ENCODE assay signal across 10 cellular contexts in the genomic region with DNA sequence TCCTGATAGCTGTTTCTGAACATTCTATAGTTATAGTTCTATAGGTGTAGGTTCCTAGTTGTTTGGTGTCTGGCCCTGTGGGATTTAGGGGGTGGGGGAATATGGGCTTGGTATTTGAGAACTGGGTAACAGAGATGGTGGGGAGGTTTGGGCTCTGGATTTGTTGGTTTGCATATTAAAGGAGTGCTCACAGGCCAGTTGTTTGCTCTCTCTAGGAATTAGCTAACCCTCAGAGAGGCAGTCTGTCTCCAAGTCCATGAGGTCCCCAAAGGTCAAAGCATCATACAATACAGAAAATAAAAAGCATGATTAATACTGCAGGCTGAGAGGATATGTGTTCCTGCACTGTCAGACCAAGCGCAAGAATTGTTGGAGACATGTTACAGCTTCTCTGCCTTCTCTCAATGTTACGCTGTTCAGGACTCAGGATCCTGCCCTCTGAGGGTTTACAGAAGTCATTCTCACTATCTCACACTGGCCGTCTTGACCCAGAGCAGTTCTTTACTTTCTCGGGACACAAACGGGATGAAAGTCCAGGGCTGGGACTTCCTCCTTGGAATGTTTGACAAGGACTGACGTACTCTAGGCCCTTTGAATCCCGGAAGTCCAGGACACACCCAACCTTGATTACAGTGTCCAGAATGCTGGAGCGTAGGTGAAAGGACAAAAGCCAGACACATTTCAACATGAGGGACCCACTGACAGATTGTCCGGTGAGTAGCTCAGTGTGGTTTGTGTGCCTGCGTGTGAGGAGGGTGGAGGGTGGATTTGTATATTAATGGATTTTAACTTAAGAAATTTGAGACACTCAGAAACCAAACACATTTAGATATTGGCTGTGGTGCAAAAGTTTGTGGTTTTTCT. TPM values are rescaled to one million over a fixed set of nuclear protein-coding genes. Genes with fewer than 3 reads are reported as not detected.
A peak's percentile ranks its signal among the peaks of the same experiment; 100 is the strongest.
DNase-seq lines count a peak whose midpoint lies in the region; ATAC-seq and TF ChIP-seq lines count a peak whose summit lies in the region.
"Had no signal": no experiment of that assay in that cellular context is flagged by ENCODE, and none has a peak within 500 bp of the region (broad histone marks: within the 10 kb centered on the region; RNA-seq: fewer than 3 reads in every experiment).

A gene with protein sequence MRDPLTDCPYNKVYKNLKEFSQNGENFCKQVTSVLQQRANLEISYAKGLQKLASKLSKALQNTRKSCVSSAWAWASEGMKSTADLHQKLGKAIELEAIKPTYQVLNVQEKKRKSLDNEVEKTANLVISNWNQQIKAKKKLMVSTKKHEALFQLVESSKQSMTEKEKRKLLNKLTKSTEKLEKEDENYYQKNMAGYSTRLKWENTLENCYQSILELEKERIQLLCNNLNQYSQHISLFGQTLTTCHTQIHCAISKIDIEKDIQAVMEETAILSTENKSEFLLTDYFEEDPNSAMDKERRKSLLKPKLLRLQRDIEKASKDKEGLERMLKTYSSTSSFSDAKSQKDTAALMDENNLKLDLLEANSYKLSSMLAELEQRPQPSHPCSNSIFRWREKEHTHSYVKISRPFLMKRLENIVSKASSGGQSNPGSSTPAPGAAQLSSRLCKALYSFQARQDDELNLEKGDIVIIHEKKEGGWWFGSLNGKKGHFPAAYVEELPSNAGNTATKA (plus strand): TSS at position 677 of the 864 bp plus-strand sequence. CDS start 10 bp downstream, at position 687.

- peaks cover 0 to 22% (median 10%) of the 10 kb centered on the region in 4 donors for H3K4me1 ChIP-seq in stomach

- peak; percentile 17 for TF ChIP-seq EP300 in stomach (IDR thresholded peaks at IDR 0.05)

- no peak for TF ChIP-seq CTCF in choroid plexus epithelial cell (conservative IDR thresholded peaks at IDR 0.05; ENCODE audit: low read depth, low read length)
- TF ChIP-seq CTCF in stomach (IDR thresholded peaks at IDR 0.05): no peak

- no peak within 1 kb of the TSS for H3K4me3 ChIP-seq in choroid plexus epithelial cell (ENCODE audit: low read depth, low read length)
- H3K4me3 ChIP-seq in stomach: peak within 1 kb of the TSS; percentile 18 to 43 (median 26)

- no peaks in the 10 kb centered on the region for H3K9me3 ChIP-seq in stomach

- H3K36me3 ChIP-seq in stomach: no peaks in the 10 kb centered on the region

- ATAC-seq in left colon: peak; percentile 90
- ATAC-seq in GM21737 (IDR thresholded peaks at IDR 0.05; ENCODE audit: unreplicated experiment): no peak

- DNase-seq in HuH-7 (ENCODE audit: low spot score) (peak; percentile 45), choroid plexus epithelial cell (ENCODE audit: low read depth) (peak; percentile 61), left colon (peak; percentile 70 to 89), stomach (peak; percentile 78), activated gamma-delta T cell (lab: John Stamatoyannopoulos, UW) (no peak), NK-92 (lab: John Stamatoyannopoulos, UW; ENCODE audit: unreplicated experiment) (no peak), caudate nucleus (lab: John Stamatoyannopoulos, UW) (no peak)
- DNase-seq: naive B cell, NCI-H526 treated with DMSO at 0.1 percent for 48 hours had no signal

- TF ChIP-seq POLR2A in stomach (IDR thresholded peaks at IDR 0.05): peak in 2 of 4 donors; percentile 37 to 68

- WGBS in stomach, 5 donors: 16 to 25% (median 22%) methylated on average over 10 of the region's 10 CpGs

- intact Hi-C loops in left colon (cut with DNase I, micrococcal nuclease): no loop called here
- intact Hi-C loops in stomach (cut with DNase I; ENCODE audit: low total_unique reads): no loop called here

- H3K27me3 ChIP-seq in stomach: no peaks in the 10 kb centered on the region

- H3K27ac ChIP-seq in stomach (peak within 1 kb of the TSS; percentile 75 to 91 (median 84)), caudate nucleus (ENCODE audit: low read depth, low read length) (no peak within 1 kb of the TSS)

RNA-seq across cellular contexts. Expression of the gene that starts here (rescaled TPM):
- total RNA-seq in left colon (10 to 100 TPM; 52.7 to 55.6 TPM), stomach (10 to 100 TPM; 20.9 to 71.2 (median 50.8) TPM)
- polyA plus RNA-seq in stomach: 100 to 1,000 TPM in 1 of 3 donors, 10 to 100 TPM in 2; 13.3 to 117 (median 48.1) TPM

Comparison
In these comparisons a context has a peak if more than half of its experiments do, and no peak if none do; other contexts are left out.
1. DNase-seq: peak in HuH-7 (single experiment), choroid plexus epithelial cell (single experiment), left colon (2 of 2) and stomach (single experiment); none in activated gamma-delta T cell (single experiment), NK-92 (single experiment) and caudate nucleus (0 of 61).